12 cellular contexts compared by ENCODE assay signal in genomic region chr2:173150087-173150486, GRCh38.
DNase-seq lines count a peak whose midpoint lies in the region; ATAC-seq lines count a peak whose summit lies in the region.
"Had no signal": no experiment of that assay in that cellular context is flagged by ENCODE, and none has a peak within 500 bp of the region (broad histone marks: within the 10 kb centered on the region; RNA-seq: fewer than 3 reads in every experiment).

No MANE protein-coding gene starts in this region.

- peaks cover 9% of the 10 kb centered on the region for H3K4me1 ChIP-seq in CD4-positive, alpha-beta memory T cell (ENCODE audit: insufficient read depth, low read length)
- H3K4me1 ChIP-seq: lower lobe of right lung had no signal

- CTCF ChIA-PET in CD4-positive, alpha-beta memory T cell (lab: Charles Lee; ENCODE audit: partially characterized antibody), result no interaction called here

- H3K9me3 ChIP-seq in CD4-positive, alpha-beta memory T cell (ENCODE audit: control insufficient read depth in 1 of 2, low read length in 2 of 2), result no peaks in the 10 kb centered on the region
- H3K9me3 ChIP-seq: lower lobe of right lung, ovary had no signal

- POLR2A ChIA-PET in CD4-positive, alpha-beta memory T cell (lab: Charles Lee; ENCODE audit: partially characterized antibody), result no interaction called here

- H3K36me3 ChIP-seq in CD4-positive, alpha-beta memory T cell (ENCODE audit: insufficient read depth, low read length), result no peaks in the 10 kb centered on the region
- H3K36me3 ChIP-seq: lower lobe of right lung, ovary had no signal

- no peaks in the 10 kb centered on the region for H3K27me3 Mint-ChIP-seq in CD4-positive, alpha-beta memory T cell
- H3K27me3 Mint-ChIP-seq in activated T-helper 17 cell treated with anti-CD3 and anti-CD28 coated beads, Interleukin-2, amount 50 U/mL, for 72 hours, result peaks cover 5% of the 10 kb centered on the region

- H3K27ac ChIP-seq in CD4-positive, alpha-beta memory T cell (ENCODE audit: low read depth, low read length), result no peak overlapping the region
- H3K27ac ChIP-seq: dorsolateral prefrontal cortex, lower lobe of right lung, ovary had no signal

- H3K9me3 Mint-ChIP-seq in CD4-positive, alpha-beta memory T cell, result no peaks in the 10 kb centered on the region
- H3K9me3 Mint-ChIP-seq in activated T-helper 17 cell treated with anti-CD3 and anti-CD28 coated beads, Interleukin-2, amount 50 U/mL, for 72 hours, result peaks cover 3% of the 10 kb centered on the region

- no peak for ATAC-seq in activated T-helper 17 cell treated with anti-CD3 and anti-CD28 coated beads, Interleukin-2, amount 50 U/mL, for 72 hours (replicated peaks)

- DNase-seq in A172 (ENCODE audit: low spot score), result peak; percentile 45
- no peak for DNase-seq in CD4-positive, alpha-beta memory T cell
- DNase-seq in glomerular visceral epithelial cell (ENCODE audit: extremely low spot score), result peak; percentile 34
- no peak for DNase-seq in GM19238 (ENCODE audit: insufficient read length, low spot score)
- no peak for DNase-seq in RPMI8226
- DNase-seq in NCI-H1694 treated with DMSO at 0.1 percent for 48 hours (lab: John Stamatoyannopoulos, UW), result no peak
- DNase-seq in stimulated activated CD8-positive, alpha-beta memory T cell treated with anti-CD3 and anti-CD28 coated beads, Interleukin-4, amount 100 ng/mL, for 48 hours, result no peak
- DNase-seq: activated CD4-positive, CD25-positive, alpha-beta regulatory T cell; dorsolateral prefrontal cortex; lower lobe of right lung; ovary had no signal

- no peaks in the 10 kb centered on the region for H3K36me3 Mint-ChIP-seq in CD4-positive, alpha-beta memory T cell
- no peaks in the 10 kb centered on the region for H3K36me3 Mint-ChIP-seq in activated T-helper 17 cell treated with anti-CD3 and anti-CD28 coated beads, Interleukin-2, amount 50 U/mL, for 72 hours (ENCODE audit: low read depth)

- H3K4me3 ChIP-seq in CD4-positive, alpha-beta memory T cell (ENCODE audit: low read length in 2 of 2), result no peak overlapping the region
- H3K4me3 ChIP-seq: dorsolateral prefrontal cortex, lower lobe of right lung, ovary had no signal

- intact Hi-C loops in CD4-positive, alpha-beta memory T cell (cut with micrococcal nuclease), result no loop called here

- H3K27ac Mint-ChIP-seq in CD4-positive, alpha-beta memory T cell, result peak overlapping the region; percentile 24 to 88 (median 72)
- peak overlapping the region; percentile 81 for H3K27ac Mint-ChIP-seq in activated T-helper 17 cell treated with anti-CD3 and anti-CD28 coated beads, Interleukin-2, amount 50 U/mL, for 72 hours

- H3K4me3 Mint-ChIP-seq in CD4-positive, alpha-beta memory T cell, result peak overlapping the region in 4 of 8 donors; percentile 23 to 54 (median 29)
- H3K4me3 Mint-ChIP-seq in activated T-helper 17 cell treated with anti-CD3 and anti-CD28 coated beads, Interleukin-2, amount 50 U/mL, for 72 hours, result peak overlapping the region; percentile 60

- H3K4me1 Mint-ChIP-seq in CD4-positive, alpha-beta memory T cell, result peaks cover 7 to 23% (median 11%) of the 10 kb centered on the region in 4 donors
- H3K4me1 Mint-ChIP-seq in activated T-helper 17 cell treated with anti-CD3 and anti-CD28 coated beads, Interleukin-2, amount 50 U/mL, for 72 hours, result peaks cover 24% of the 10 kb centered on the region

- H3K27me3 ChIP-seq in CD4-positive, alpha-beta memory T cell (ENCODE audit: insufficient read depth, low read length), result no peaks in the 10 kb centered on the region
- H3K27me3 ChIP-seq: dorsolateral prefrontal cortex, ovary had no signal

Comparison
In these comparisons a context has a peak if more than half of its experiments do, and no peak if none do; other contexts are left out.
1. DNase-seq: peak in A172 (single experiment) and glomerular visceral epithelial cell (single experiment); none in CD4-positive, alpha-beta memory T cell (0 of 5), GM19238 (single experiment), RPMI8226 (single experiment), NCI-H1694 treated with DMSO at 0.1 percent for 48 hours (single experiment) and stimulated activated CD8-positive, alpha-beta memory T cell treated with anti-CD3 and anti-CD28 coated beads, Interleukin-4, amount 100 ng/mL, for 48 hours (single experiment).